8 cellular contexts compared by ENCODE assay signal in the genomic region with DNA sequence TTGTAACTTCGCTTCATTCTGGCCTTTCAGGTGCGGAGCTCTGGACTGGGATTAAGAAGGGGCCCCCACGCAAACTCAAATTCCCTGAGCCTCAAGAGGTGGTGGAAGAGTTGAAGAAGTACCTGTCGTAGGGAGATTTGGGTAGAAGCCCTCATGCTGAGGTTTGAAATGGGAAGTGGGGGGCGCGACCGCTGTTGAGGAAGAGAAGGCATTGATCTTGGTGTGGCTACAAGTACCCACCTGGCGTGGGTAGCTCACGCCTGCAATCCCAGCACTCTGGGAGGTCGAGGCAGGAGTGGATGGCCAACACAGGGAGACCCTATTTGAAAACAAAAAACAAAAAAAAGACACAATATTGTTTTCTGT. TPM values are rescaled to one million over a fixed set of nuclear protein-coding genes. Genes with fewer than 3 reads are reported as not detected.
A peak's percentile ranks its signal among the peaks of the same experiment; 100 is the strongest.
DNase-seq lines count a peak whose midpoint lies in the region; ATAC-seq, FAIRE-seq and TF ChIP-seq lines count a peak whose summit lies in the region.

No MANE protein-coding gene starts in this region.

- no peaks in the 10 kb centered on the region for H3K27me3 Mint-ChIP-seq in astrocyte (ENCODE audit: low read depth, unreplicated experiment)

- no peak for TF ChIP-seq CTCF in cardiac muscle cell (IDR thresholded peaks at IDR 0.05; ENCODE audit: low read depth, low read length)
- TF ChIP-seq CTCF in astrocyte (IDR thresholded peaks at IDR 0.05; ENCODE audit: insufficient read depth, low read depth, low read length): no peak
- TF ChIP-seq CTCF in lung (IDR thresholded peaks at IDR 0.05; ENCODE audit: control extremely low read depth, extremely low read depth): no peak

- H3K27me3 ChIP-seq in cardiac muscle cell: no peaks in the 10 kb centered on the region
- no peaks in the 10 kb centered on the region for H3K27me3 ChIP-seq in astrocyte (ENCODE audit: insufficient read depth, low read length)
- H3K27me3 ChIP-seq in lung (ENCODE audit: control insufficient read depth, insufficient read depth): no peaks in the 10 kb centered on the region

- peaks cover 39% of the 10 kb centered on the region for H3K79me2 ChIP-seq in astrocyte (ENCODE audit: insufficient read depth, low read length)

- peaks cover 21% of the 10 kb centered on the region for H3K36me3 Mint-ChIP-seq in astrocyte (ENCODE audit: low read depth, unreplicated experiment)

- peaks cover 9% of the 10 kb centered on the region for H3K4me1 ChIP-seq in cardiac muscle cell (ENCODE audit: low read depth)
- H3K4me1 ChIP-seq in astrocyte (ENCODE audit: insufficient read depth, low read length): peaks cover 8% of the 10 kb centered on the region
- H3K4me1 ChIP-seq in lung (ENCODE audit: control insufficient read depth in 2 of 2, insufficient read depth in 2 of 2, low read length in 2 of 2): peaks cover 0 to 8% of the 10 kb centered on the region in 2 donors
- H3K4me1 ChIP-seq in urinary bladder (ENCODE audit: insufficient read depth): no peaks in the 10 kb centered on the region

- H3K4me3 Mint-ChIP-seq in astrocyte (ENCODE audit: unreplicated experiment): peak overlapping the region; percentile 99

- H3K36me3 ChIP-seq in cardiac muscle cell (peaks cover 22% of the 10 kb centered on the region), astrocyte (ENCODE audit: insufficient read depth, low read length) (peaks cover 35% of the 10 kb centered on the region), lung (ENCODE audit: control insufficient read depth in 2 of 2, insufficient read depth in 2 of 2, low read length in 2 of 2) (peaks cover 29 to 33% of the 10 kb centered on the region in 2 donors), urinary bladder (ENCODE audit: insufficient read depth) (no peaks in the 10 kb centered on the region)

- H2AFZ ChIP-seq in astrocyte (ENCODE audit: low read depth, low read length): peak overlapping the region; percentile 69

- H3K27ac ChIP-seq in cardiac muscle cell (peak overlapping the region; percentile 99), astrocyte (ENCODE audit: low read depth, low read length) (peak overlapping the region; percentile 69), lung (ENCODE audit: low read depth in 1 of 2, low read length in 1 of 2) (peak overlapping the region; percentile 87 to 97), urinary bladder (ENCODE audit: low read depth) (peak overlapping the region; percentile 89)

- no peaks in the 10 kb centered on the region for H3K9me3 Mint-ChIP-seq in astrocyte (ENCODE audit: unreplicated experiment)

- H3K4me3 ChIP-seq in cardiac muscle cell (peak overlapping the region; percentile 88), astrocyte (ENCODE audit: insufficient read depth, low read depth, low read length) (peak overlapping the region; percentile 90), lung (peak overlapping the region; percentile 91), urinary bladder (ENCODE audit: low read depth, low read length) (peak overlapping the region; percentile 69)

- peak overlapping the region; percentile 92 for H3K27ac Mint-ChIP-seq in astrocyte (ENCODE audit: unreplicated experiment)

- H3K9ac ChIP-seq in astrocyte (ENCODE audit: low read length): peak overlapping the region; percentile 94

- DNase-seq in cardiac muscle cell (ENCODE audit: low read depth in 1 of 2, low spot score in 1 of 2) (no peak), Right ventricle myocardium superior (no peak), astrocyte (ENCODE audit: low read depth) (no peak), lung (ENCODE audit: low spot score) (no peak), ecto neural progenitor cell (ENCODE audit: low spot score) (no peak), putamen (ENCODE audit: low spot score) (no peak)

- ATAC-seq in Right ventricle myocardium superior (ENCODE audit: poor library complexity) (no peak), lung (ENCODE audit: insufficient read depth, low FRiP score) (no peak), GM18873 (IDR thresholded peaks at IDR 0.05; ENCODE audit: low FRiP score, unreplicated experiment) (no peak)

- peaks cover 10% of the 10 kb centered on the region for H3K4me1 Mint-ChIP-seq in astrocyte (ENCODE audit: low read depth, unreplicated experiment)

- 1 to 2% methylated on average over 10 of the region's 10 CpGs for WGBS in lung, 2 donors
- 3% methylated on average over 10 of the region's 10 CpGs for WGBS in urinary bladder

- peaks cover 21% of the 10 kb centered on the region for H4K20me1 ChIP-seq in astrocyte (ENCODE audit: insufficient read depth, low read length)

- H3K9me3 ChIP-seq in cardiac muscle cell (ENCODE audit: low read depth) (no peaks in the 10 kb centered on the region), astrocyte (ENCODE audit: insufficient read depth, low read depth, low read length) (no peaks in the 10 kb centered on the region), lung (ENCODE audit: control insufficient read depth in 2 of 2, insufficient read depth in 1 of 2, low read length in 1 of 2) (no peaks in the 10 kb centered on the region)

- H3K4me2 ChIP-seq in astrocyte (ENCODE audit: low read length): peak overlapping the region; percentile 98

- intact Hi-C loops in Right ventricle myocardium superior (cut with DNase I): loop anchor here (10.0 kb wide), 1 partner anchor 63 kb away; no protein-coding TSS in a partner anchor

- no peak for FAIRE-seq in astrocyte (lab: Jason Lieb, UNC)

RNA-seq across cellular contexts. Expression of a gene that starts 0.8 kb away (rescaled TPM):
- total RNA-seq in cardiac muscle cell: 311 and 358 TPM in 2 replicates
- polyA plus RNA-seq in cardiac muscle cell: 257 and 289 TPM in 2 replicates
- total RNA-seq in Right ventricle myocardium superior: 88.4 TPM
- total RNA-seq in astrocyte: 94.3 and 123 TPM in 2 replicates
- 100 to 1,000 TPM in 1 of 2 donors, 10 to 100 TPM in 1; 77.3 to 123 TPM for total RNA-seq in lung
- polyA plus RNA-seq in lung: 100 to 1,000 TPM; 155 TPM
- total RNA-seq in urinary bladder: 46.4 TPM
- polyA plus RNA-seq in urinary bladder: 119 TPM

RNA-seq across cellular contexts. Expression of a gene that starts 9.5 kb away (rescaled TPM):
- total RNA-seq in cardiac muscle cell (not detected in 2 replicates), Right ventricle myocardium superior (not detected), astrocyte (not detected in 2 replicates), lung (not detected), urinary bladder (not detected)
- polyA plus RNA-seq in cardiac muscle cell (1.5 and 2.4 TPM in 2 replicates), lung (not detected), urinary bladder (not detected)

RNA-seq across cellular contexts. Expression of a gene that starts 19.5 kb away (rescaled TPM):
- total RNA-seq in cardiac muscle cell (125 and 153 TPM in 2 replicates), Right ventricle myocardium superior (66.5 TPM), astrocyte (235 and 243 TPM in 2 replicates), lung (100 to 1,000 TPM; 197 to 423 TPM), urinary bladder (176 TPM)
- polyA plus RNA-seq in cardiac muscle cell (95.4 and 125 TPM in 2 replicates), lung (10 to 100 TPM; 36.5 to 59.9 TPM), urinary bladder (72.8 TPM)

RNA-seq across cellular contexts. Expression of a gene that starts 29.7 kb away (rescaled TPM):
- total RNA-seq in cardiac muscle cell (49.6 and 95.3 TPM in 2 replicates), Right ventricle myocardium superior (56.6 TPM), astrocyte (88.0 and 91.5 TPM in 2 replicates), lung (10 to 100 TPM; 55.1 to 71.8 TPM), urinary bladder (52.0 TPM)
- polyA plus RNA-seq in cardiac muscle cell (113 and 140 TPM in 2 replicates), lung (10 to 100 TPM; 51.7 to 89.6 TPM), urinary bladder (68.9 TPM)

RNA-seq across cellular contexts. Expression of a gene that starts 30.1 kb away (rescaled TPM):
- total RNA-seq in cardiac muscle cell (20.2 and 48.4 TPM in 2 replicates), Right ventricle myocardium superior (7.7 TPM), astrocyte (21.6 and 23.5 TPM in 2 replicates), lung (10 to 100 TPM; 12.0 to 14.9 TPM), urinary bladder (13.4 TPM)
- polyA plus RNA-seq in cardiac muscle cell (33.7 and 37.0 TPM in 2 replicates), lung (10 to 100 TPM in 1 of 2 donors, 1 to 10 TPM in 1; 8.7 to 15.1 TPM), urinary bladder (15.3 TPM)
